In the genomic region with DNA sequence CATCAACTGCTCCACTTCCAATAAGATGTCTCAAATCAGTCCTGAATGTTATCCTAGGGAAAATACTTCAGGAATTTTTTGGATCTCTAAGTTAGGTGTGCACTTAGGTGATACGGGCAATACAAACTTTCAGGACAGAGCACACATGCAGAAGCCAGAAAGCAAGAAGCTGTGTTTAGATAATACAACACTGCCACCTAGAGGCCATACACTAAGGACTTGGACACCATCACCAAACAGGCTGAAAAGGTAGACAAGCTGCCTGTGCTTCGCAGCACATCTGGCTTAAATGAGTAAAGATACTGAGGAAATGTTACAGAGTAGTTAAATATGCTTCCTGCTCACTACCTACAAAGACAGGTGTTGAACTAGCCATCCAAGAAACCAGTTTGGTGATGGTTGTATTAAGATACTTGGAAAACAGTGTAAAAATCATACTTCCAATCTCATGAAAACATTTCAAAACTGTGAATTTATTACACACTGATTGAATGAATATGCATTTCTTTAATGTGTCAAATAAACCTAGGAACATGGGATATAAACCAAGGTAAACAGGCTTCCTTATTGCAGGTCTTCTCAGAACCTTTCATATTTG, we compare ENCODE assay signal across 1 cellular context.
A peak's percentile ranks its signal among the peaks of the same experiment; 100 is the strongest.
TF ChIP-seq lines count a peak whose summit lies in the region.

No MANE protein-coding gene starts in this region.

TF ChIP-seq in IMR-90, 13 proteins besides CTCF, POLR2A, EP300 and RAD21:
- TF ChIP-seq MAFK (IDR thresholded peaks at IDR 0.05; ENCODE audit: low read depth, low read length): no peak
- peak; percentile 49 for TF ChIP-seq SMC3 (IDR thresholded peaks at IDR 0.05; ENCODE audit: low read depth, low read length)
